16 cellular contexts compared by ENCODE assay signal in the genomic region with DNA sequence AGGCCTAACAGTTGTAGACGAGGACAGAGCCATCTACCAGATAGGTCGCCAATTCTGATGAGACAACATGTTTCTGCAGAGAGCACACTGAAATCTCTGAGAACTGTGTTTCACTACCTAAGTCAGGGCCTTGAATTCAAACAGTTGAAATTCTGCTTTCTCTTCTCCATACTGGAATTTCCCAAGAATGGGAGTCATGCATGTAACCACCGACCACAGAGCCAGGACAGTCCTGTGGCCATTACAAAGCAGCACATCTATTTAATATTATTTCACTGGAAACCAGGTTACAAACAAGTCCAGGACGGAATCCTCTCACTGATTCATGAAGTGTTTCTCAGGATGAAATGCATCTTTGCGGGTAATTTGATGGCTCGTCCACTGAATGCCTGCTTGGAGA.
"Had no signal": no experiment of that assay in that cellular context is flagged by ENCODE, and none has a peak within 500 bp of the region (broad histone marks: within the 10 kb centered on the region; RNA-seq: fewer than 3 reads in every experiment).

No MANE protein-coding gene starts in this region.

- H3K9me3 ChIP-seq: esophagus muscularis mucosa, left ventricle myocardium inferior, sigmoid colon, upper lobe of left lung had no signal

- H3K27me3 ChIP-seq: esophagus muscularis mucosa, sigmoid colon, upper lobe of left lung had no signal

- H3K36me3 ChIP-seq: esophagus muscularis mucosa, left ventricle myocardium inferior, sigmoid colon, upper lobe of left lung had no signal

- DNase-seq: activated CD4-positive, alpha-beta T cell treated with anti-CD3 and anti-CD28 coated beads, Interleukin-2, amount 10 ng/mL, durations not matched to agents 7 days and 5 days; activated CD4-positive, CD25-positive, alpha-beta regulatory T cell; activated CD8-positive, alpha-beta memory T cell treated with anti-CD3 and anti-CD28 coated beads for 24 hours; activated naive CD4-positive, alpha-beta T cell treated with anti-CD3 and anti-CD28 coated beads for 36 hours; dorsolateral prefrontal cortex; foreskin fibroblast; immature natural killer cell; left ventricle myocardium inferior; mesendoderm; nephron progenitor cell; sigmoid colon; stimulated activated CD4-positive, alpha-beta T cell treated with anti-CD3 and anti-CD28 coated beads, Interleukin-4, amount 100 ng/mL, for 1 hour; T-helper 17 cell had no signal

- H3K4me1 ChIP-seq: sigmoid colon had no signal

- H3K27ac ChIP-seq: dorsolateral prefrontal cortex, esophagus muscularis mucosa, left ventricle myocardium inferior, sigmoid colon, upper lobe of left lung had no signal

- ATAC-seq: T-helper 17 cell had no signal

- H3K4me3 ChIP-seq: dorsolateral prefrontal cortex, esophagus muscularis mucosa, left ventricle myocardium inferior, sigmoid colon, upper lobe of left lung had no signal

- FAIRE-seq: endometrium had no signal
